8 cellular contexts compared by ENCODE assay signal in genomic region chr10:110304394-110304779, GRCh38. TPM values are rescaled to one million over a fixed set of nuclear protein-coding genes. Genes with fewer than 3 reads are reported as not detected.
A peak's percentile ranks its signal among the peaks of the same experiment; 100 is the strongest.
DNase-seq lines count a peak whose midpoint lies in the region; ATAC-seq and TF ChIP-seq lines count a peak whose summit lies in the region.

No MANE protein-coding gene starts in this region.

- H3K27me3 ChIP-seq in HL-60 (ENCODE audit: insufficient read depth, poor library complexity, severe bottlenecking) = no peaks in the 10 kb centered on the region

- peak; percentile 34 for ATAC-seq in GM21381 (IDR thresholded peaks at IDR 0.05; ENCODE audit: unreplicated experiment)

- DNase-seq in Caki2 (ENCODE audit: low read depth) = peak; percentile 32
- no peak for DNase-seq in HL-60 (ENCODE audit: low read depth in 1 of 2, low spot score in 1 of 2)
- DNase-seq in astrocyte of the spinal cord (ENCODE audit: low read depth, low spot score) = no peak
- DNase-seq in left kidney (ENCODE audit: low read depth, low spot score) = peak; percentile 79
- DNase-seq in NCI-H128 (lab: John Stamatoyannopoulos, UW; ENCODE audit: unreplicated experiment) = no peak
- no peak for DNase-seq in 8988T

- peak overlapping the region; percentile 78 for H3K27ac ChIP-seq in HL-60 (replicated peaks)
- H3K27ac ChIP-seq in temporal lobe (ENCODE audit: low read depth, low read length) = peak overlapping the region; percentile 76

- H3K4me3 ChIP-seq in HL-60 (replicated peaks; ENCODE audit: insufficient read depth, low read length) (peak overlapping the region; percentile 79), astrocyte of the spinal cord (ENCODE audit: low read depth, low read length) (peak overlapping the region; percentile 92)

- TF ChIP-seq CTCF in HL-60 (IDR thresholded peaks at IDR 0.05; ENCODE audit: insufficient read depth, low read length) (no peak), astrocyte of the spinal cord (IDR thresholded peaks at IDR 0.05; ENCODE audit: low read depth, low read length) (no peak)

- in situ Hi-C loops in Caki2 (cut with HindIII; ENCODE audit: low pct_unique_long_range_greater_than_20kb, low sequenced_read_pairs) (no loop called here), astrocyte of the spinal cord (cut with HindIII; ENCODE audit: low sequenced_read_pairs) (loop anchor here (25.0 kb wide), 1 partner anchor 258 kb away; the partner anchor contains the start of gene SMC3)

RNA-seq across cellular contexts. Expression of gene SMNDC1, which starts 0.3 kb away (rescaled TPM):
- total RNA-seq in Caki2 (2014; rRNA removed; shearing (Covaris generic); ENCODE audit: low replicate concordance) = 2.2 and 7.5 TPM in 2 replicates
- total RNA-seq in temporal lobe = 12.8 TPM

Comparison
In these comparisons a context has a peak if more than half of its experiments do, and no peak if none do; other contexts are left out.
1. DNase-seq: peak in Caki2 (single experiment) and left kidney (single experiment); none in HL-60 (0 of 2), astrocyte of the spinal cord (single experiment), NCI-H128 (single experiment) and 8988T (single experiment).